Comparison of ENCODE assay signal across 10 cellular contexts in genomic region chr11:118689503-118689851, GRCh38. TPM values are rescaled to one million over a fixed set of nuclear protein-coding genes. Genes with fewer than 3 reads are reported as not detected.
DNase-seq lines count a peak whose midpoint lies in the region; ATAC-seq and TF ChIP-seq lines count a peak whose summit lies in the region.
"Had no signal": no experiment of that assay in that cellular context is flagged by ENCODE, and none has a peak within 500 bp of the region (broad histone marks: within the 10 kb centered on the region; RNA-seq: fewer than 3 reads in every experiment).

No MANE protein-coding gene starts in this region.

- CTCF ChIA-PET in activated CD4-positive, alpha-beta T cell treated with anti-CD3 and anti-CD28 coated beads for 36 hours (lab: Charles Lee), result interaction anchor here (0.6 to 2.8 kb wide), 61 partner anchors 10 to 464 kb away, joined by 3 to 22 read pairs (median 4); partner anchors contain the start of gene BCL9L

- no peaks in the 10 kb centered on the region for H3K9me3 Mint-ChIP-seq in activated CD4-positive, alpha-beta T cell treated with anti-CD3 and anti-CD28 coated beads for 36 hours (ENCODE audit: low read depth)

- in situ Hi-C loops in transverse colon (cut with MboI; ENCODE audit: low pct_ligation_motif_present in 1 of 4, low pct_unique_long_range_greater_than_20kb in 1 of 4, low sequenced_read_pairs in 3 of 4), result loop anchor here (10.0 to 25.0 kb wide), 3 partner anchors 98 to 273 kb away; partner anchors contain the start of genes UPK2 (in 3 of the 4), DDX6 (in 1 of the 4) and FOXR1 (in 1 of the 4)

- H3K27me3 ChIP-seq in lung (ENCODE audit: control insufficient read depth, insufficient read depth) (no peaks in the 10 kb centered on the region), transverse colon (no peaks in the 10 kb centered on the region)
- H3K27me3 ChIP-seq: SJSA1 had no signal

- no peaks in the 10 kb centered on the region for H3K4me1 ChIP-seq in lung (ENCODE audit: control insufficient read depth in 2 of 2, insufficient read depth in 2 of 2, low read length in 2 of 2)
- H3K4me1 ChIP-seq in transverse colon, result peaks cover 4 to 21% (median 12%) of the 10 kb centered on the region in 4 donors
- H3K4me1 ChIP-seq: SJSA1 had no signal

- POLR2A ChIA-PET in activated CD4-positive, alpha-beta T cell treated with anti-CD3 and anti-CD28 coated beads for 36 hours (lab: Charles Lee), result interaction anchor here (0.6 to 1.1 kb wide), 5 partner anchors 10 to 506 kb away, joined by 3 to 5 read pairs (median 3); partner anchors contain the start of gene DDX6

- WGBS in lung, 2 donors, result 16 to 22% methylated on average over 8 to 9 of the region's 9 CpGs
- WGBS in transverse colon (ENCODE audit: low coverage in 1 of 2), 2 donors, result 0 to 18% methylated on average over 2 to 9 of the region's 9 CpGs

- ATAC-seq in activated CD4-positive, alpha-beta T cell treated with anti-CD3 and anti-CD28 coated beads for 36 hours, result peak; percentile 2
- ATAC-seq in lung (ENCODE audit: insufficient read depth, low FRiP score) (peak; percentile 7), HG03025 (IDR thresholded peaks at IDR 0.05; ENCODE audit: low FRiP score, unreplicated experiment) (no peak)

- no peaks in the 10 kb centered on the region for H3K36me3 Mint-ChIP-seq in activated CD4-positive, alpha-beta T cell treated with anti-CD3 and anti-CD28 coated beads for 36 hours (ENCODE audit: low read depth)

- H3K36me3 ChIP-seq in lung (ENCODE audit: control insufficient read depth in 2 of 2, insufficient read depth in 2 of 2, low read length in 2 of 2), result no peaks in the 10 kb centered on the region
- no peaks in the 10 kb centered on the region for H3K36me3 ChIP-seq in transverse colon
- H3K36me3 ChIP-seq: SJSA1 had no signal

- no peak for TF ChIP-seq CTCF in lung (IDR thresholded peaks at IDR 0.05; ENCODE audit: control extremely low read depth, extremely low read depth)
- no peak for TF ChIP-seq CTCF in transverse colon (IDR thresholded peaks at IDR 0.05)

- peaks cover 42% of the 10 kb centered on the region for H3K4me1 Mint-ChIP-seq in activated CD4-positive, alpha-beta T cell treated with anti-CD3 and anti-CD28 coated beads for 36 hours

- no peak overlapping the region for H3K27ac Mint-ChIP-seq in activated CD4-positive, alpha-beta T cell treated with anti-CD3 and anti-CD28 coated beads for 36 hours

- no peak overlapping the region for H3K4me3 Mint-ChIP-seq in activated CD4-positive, alpha-beta T cell treated with anti-CD3 and anti-CD28 coated beads for 36 hours

- TF ChIP-seq POLR2A in transverse colon (IDR thresholded peaks at IDR 0.05), result no peak

- no peak for TF ChIP-seq EP300 in transverse colon (IDR thresholded peaks at IDR 0.05; ENCODE audit: low read depth)

- intact Hi-C loops in activated CD4-positive, alpha-beta T cell treated with anti-CD3 and anti-CD28 coated beads for 36 hours (cut with DNase I, micrococcal nuclease), result no loop called here
- intact Hi-C loops in transverse colon (cut with DNase I; ENCODE audit: low total_unique reads), result loop anchor here (2.0 kb wide), 1 partner anchor 267 kb away; the partner anchor contains the start of gene UPK2

- no peaks in the 10 kb centered on the region for H3K9me3 ChIP-seq in lung (ENCODE audit: control insufficient read depth in 2 of 2, insufficient read depth in 1 of 2, low read length in 1 of 2)
- no peaks in the 10 kb centered on the region for H3K9me3 ChIP-seq in transverse colon
- H3K9me3 ChIP-seq: SJSA1 had no signal

- H3K4me3 ChIP-seq in lung (no peak overlapping the region), transverse colon (peak overlapping the region in 3 of 4 donors; percentile 28 to 42 (median 30))

- H3K27me3 Mint-ChIP-seq in activated CD4-positive, alpha-beta T cell treated with anti-CD3 and anti-CD28 coated beads for 36 hours, result no peaks in the 10 kb centered on the region

- DNase-seq in activated CD4-positive, alpha-beta T cell treated with anti-CD3 and anti-CD28 coated beads for 36 hours, result no peak
- DNase-seq in activated CD4-positive, alpha-beta T cell treated with anti-CD3 and anti-CD28 coated beads, Interleukin-2, amount 50 U/mL, for 1 hour, result no peak
- DNase-seq in lung (ENCODE audit: low spot score) (peak; percentile 37), transverse colon (no peak), NCI-H2107 treated with DMSO at 0.1 percent for 48 hours (lab: John Stamatoyannopoulos, UW; ENCODE audit: unreplicated experiment) (no peak)
- DNase-seq in activated CD4-positive, alpha-beta T cell treated with anti-CD3 and anti-CD28 coated beads, Interleukin-2, amount 50 U/mL, for 48 hours, result no peak

- peak overlapping the region; percentile 95 for H3K27ac ChIP-seq in cingulate gyrus (ENCODE audit: low read depth, low read length)
- no peak overlapping the region for H3K27ac ChIP-seq in lung (ENCODE audit: low read depth in 1 of 2, low read length in 1 of 2)
- peak overlapping the region in 3 of 4 donors; percentile 46 to 78 (median 77) for H3K27ac ChIP-seq in transverse colon

RNA-seq across cellular contexts. Expression of gene TREH, which starts 10.0 kb away (rescaled TPM):
- total RNA-seq in activated CD4-positive, alpha-beta T cell treated with anti-CD3 and anti-CD28 coated beads for 36 hours, result not detected
- total RNA-seq in lung, result under 1 TPM in 1 of 2 donors, not detected in 1; 0.17 TPM
- polyA plus RNA-seq in lung, result 1 to 10 TPM in 1 of 2 donors, under 1 TPM in 1; 0.19 to 1.1 TPM
- total RNA-seq in transverse colon, result 1 to 10 TPM in 2 of 4 donors, not detected in 2; 4.9 to 5.6 TPM
- total RNA-seq: pulmonary artery endothelial cell, SJSA1 had no signal

Comparison
In these comparisons a context has a peak if more than half of its experiments do, and no peak if none do; other contexts are left out.
1. H3K27ac ChIP-seq: peak in cingulate gyrus (single experiment) and transverse colon (3 of 4); none in lung (0 of 2).